Comparison of ENCODE assay signal across 1 cellular context in genomic region chr17:41539071-41539492, GRCh38.
TF ChIP-seq lines count a peak whose summit lies in the region.

No MANE protein-coding gene starts in this region.

TF ChIP-seq in H1, 55 proteins besides CTCF, POLR2A, EP300 and RAD21:
- TF ChIP-seq TEAD4 (IDR thresholded peaks at IDR 0.05; ENCODE audit: low read depth, low read length) = peak; percentile 52
- no peak for TF ChIP-seq BCL11A (IDR thresholded peaks at IDR 0.05; ENCODE audit: low read depth in 2 of 2, low read length in 2 of 2)
